ENCODE assay signal across 18 cellular contexts in genomic region chr7:151895695-151896485, GRCh38. TPM values are rescaled to one million over a fixed set of nuclear protein-coding genes. Genes with fewer than 3 reads are reported as not detected.
A peak's percentile ranks its signal among the peaks of the same experiment; 100 is the strongest.
DNase-seq lines count a peak whose midpoint lies in the region; ATAC-seq and TF ChIP-seq lines count a peak whose summit lies in the region.
"Had no signal": no experiment of that assay in that cellular context is flagged by ENCODE, and none has a peak within 500 bp of the region (broad histone marks: within the 10 kb centered on the region; RNA-seq: fewer than 3 reads in every experiment).

No MANE protein-coding gene starts in this region.

- no peak overlapping the region for H3K9ac ChIP-seq in smooth muscle cell (ENCODE audit: low read depth)

- no peaks in the 10 kb centered on the region for H3K4me1 ChIP-seq in smooth muscle cell (ENCODE audit: low read depth)
- H3K4me1 ChIP-seq: upper lobe of right lung had no signal

- no peaks in the 10 kb centered on the region for H3K27me3 ChIP-seq in smooth muscle cell (ENCODE audit: low read depth)

- H4K20me1 ChIP-seq in smooth muscle cell (ENCODE audit: low read depth): no peaks in the 10 kb centered on the region

- DNase-seq in NCI-H82 (lab: John Stamatoyannopoulos, UW) (peak; percentile 20), NCI-H82 treated with DMSO at 0.1 percent for 48 hours (lab: John Stamatoyannopoulos, UW; ENCODE audit: unreplicated experiment) (no peak), islet precursor cell (peak; percentile 52), smooth muscle cell (lab: John Stamatoyannopoulos, UW; ENCODE audit: unreplicated experiment) (no peak), COLO829 (ENCODE audit: low spot score) (no peak)
- no peak for DNase-seq in stimulated activated CD4-positive, alpha-beta T cell treated with anti-CD3 and anti-CD28 coated beads, Interleukin-4, amount 100 ng/mL, for 4 hours
- DNase-seq: aorta; CD8-positive, alpha-beta T cell; GDM1; heart left ventricle; NCI-H1105 treated with DMSO at 0.1 percent for 48 hours; NCI-H510A; PC-3; stimulated activated naive CD4-positive, alpha-beta T cell treated with Interleukin-2 at 50 U/mL for 16 hours; upper lobe of right lung had no signal

- H3F3A ChIP-seq in smooth muscle cell (ENCODE audit: low read depth): no peaks in the 10 kb centered on the region

- 72% methylated on average over 13 of the region's 13 CpGs for WGBS in smooth muscle cell (ENCODE audit: low lambda C conversion rate)

- no peak overlapping the region for H2AFZ ChIP-seq in smooth muscle cell (ENCODE audit: low read depth)

- H3K79me2 ChIP-seq in smooth muscle cell (ENCODE audit: low read depth): no peaks in the 10 kb centered on the region

- H3K9me3 ChIP-seq in smooth muscle cell (replicated peaks; ENCODE audit: low read depth): no peaks in the 10 kb centered on the region
- H3K9me3 ChIP-seq: A549, heart left ventricle, upper lobe of right lung had no signal

- H3K27ac ChIP-seq in angular gyrus (ENCODE audit: low read depth, low read length) (peak overlapping the region; percentile 62), smooth muscle cell (ENCODE audit: low read depth) (peak overlapping the region; percentile 23)
- H3K27ac ChIP-seq: A549, heart left ventricle, upper lobe of right lung had no signal

- no peak overlapping the region for H3K4me2 ChIP-seq in smooth muscle cell
- H3K4me2 ChIP-seq: A549 had no signal

- H3K36me3 ChIP-seq in smooth muscle cell (ENCODE audit: low read depth): no peaks in the 10 kb centered on the region
- H3K36me3 ChIP-seq: heart left ventricle, upper lobe of right lung had no signal

- ATAC-seq in GM18502 (IDR thresholded peaks at IDR 0.05; ENCODE audit: poor library complexity, unreplicated experiment): no peak
- ATAC-seq: A549; CD8-positive, alpha-beta T cell; heart left ventricle; PC-3 had no signal

- no peak overlapping the region for H3K4me3 ChIP-seq in smooth muscle cell
- H3K4me3 ChIP-seq: A549, heart left ventricle, upper lobe of right lung had no signal

- no peak for TF ChIP-seq CTCF in smooth muscle cell (IDR thresholded peaks at IDR 0.05; ENCODE audit: borderline replicate concordance, insufficient read depth, poor library complexity, severe bottlenecking)

RNA-seq across cellular contexts. Expression of gene PRKAG2, which starts 19.0 kb away (rescaled TPM):
- 3.5 and 3.6 TPM in 2 replicates for total RNA-seq in smooth muscle cell
- polyA plus RNA-seq in smooth muscle cell: 3.9 and 9.1 TPM in 2 replicates

Comparison
In these comparisons a context has a peak if more than half of its experiments do, and no peak if none do; other contexts are left out.
1. DNase-seq: peak in NCI-H82 (single experiment) and islet precursor cell (single experiment); none in NCI-H82 treated with DMSO at 0.1 percent for 48 hours (single experiment), smooth muscle cell (single experiment), stimulated activated CD4-positive, alpha-beta T cell treated with anti-CD3 and anti-CD28 coated beads, Interleukin-4, amount 100 ng/mL, for 4 hours (0 of 2) and COLO829 (single experiment).